ENCODE assay signal across 22 cellular contexts in genomic region chr5:150311015-150311692, GRCh38. TPM values are rescaled to one million over a fixed set of nuclear protein-coding genes. Genes with fewer than 3 reads are reported as not detected.
DNase-seq lines count a peak whose midpoint lies in the region; ATAC-seq and TF ChIP-seq lines count a peak whose summit lies in the region.
"Had no signal": no experiment of that assay in that cellular context is flagged by ENCODE, and none has a peak within 500 bp of the region (broad histone marks: within the 10 kb centered on the region; RNA-seq: fewer than 3 reads in every experiment).

No MANE protein-coding gene starts in this region.

- H3K4me3 Mint-ChIP-seq in T-helper 17 cell, result no peak overlapping the region
- no peak overlapping the region for H3K4me3 Mint-ChIP-seq in type B pancreatic cell
- H3K4me3 Mint-ChIP-seq: IgD-negative memory B cell had no signal

- TF ChIP-seq CTCF in HEK293 (tag by site-specific recombination; IDR thresholded peaks at IDR 0.05) (no peak), epithelial cell of esophagus (IDR thresholded peaks at IDR 0.05; ENCODE audit: insufficient read depth, low read depth, low read length, missing control alignments) (no peak), neural cell (IDR thresholded peaks at IDR 0.05; ENCODE audit: poor library complexity, severe bottlenecking) (no peak), type B pancreatic cell (conservative IDR thresholded peaks at IDR 0.05) (no peak)

- no peaks in the 10 kb centered on the region for H3K27me3 ChIP-seq in neural cell (ENCODE audit: insufficient read depth, low read depth, low read length)
- H3K27me3 ChIP-seq: BLaER1 treated with 17β-estradiol and CSF1 and Interleukin-3, amounts not matched to agents 10 nM and 100 nM had no signal

- H3K4me3 ChIP-seq in HEK293 (ENCODE audit: low read depth, low read length), result no peak overlapping the region
- no peak overlapping the region for H3K4me3 ChIP-seq in epithelial cell of esophagus (ENCODE audit: low read length)
- no peak overlapping the region for H3K4me3 ChIP-seq in neural cell (ENCODE audit: low read length)
- H3K4me3 ChIP-seq: BLaER1 treated with 17β-estradiol and CSF1 and Interleukin-3, amounts not matched to agents 10 nM and 100 nM had no signal

- CTCF ChIA-PET in HEK293 (lab: Yijun Ruan, JAX), result interaction anchor here (0.6 kb wide), 1 partner anchor 725 kb away, joined by 3 read pairs; no protein-coding TSS in a partner anchor

- H3F3A ChIP-seq in neural cell (ENCODE audit: insufficient read depth, low read length, poor library complexity, severe bottlenecking), result peaks cover 15% of the 10 kb centered on the region

- H3K4me2 ChIP-seq in neural cell (ENCODE audit: low read length), result no peak overlapping the region
- H3K4me2 ChIP-seq: SK-N-SH had no signal

- H3K4me1 ChIP-seq in HEK293 (ENCODE audit: control insufficient read depth, insufficient read depth, low read length), result peaks cover 9% of the 10 kb centered on the region; the same call in 1 of the 2 replicates

- no peak overlapping the region for H2AFZ ChIP-seq in neural cell (ENCODE audit: low read depth, low read length)

- no peaks in the 10 kb centered on the region for H3K9me3 ChIP-seq in HEK293 (ENCODE audit: control insufficient read depth, insufficient read depth, low read depth, low read length)
- H3K9me3 ChIP-seq in T-helper 17 cell (ENCODE audit: control insufficient read depth, low read length, poor library complexity, severe bottlenecking), result no peaks in the 10 kb centered on the region
- H3K9me3 ChIP-seq in neural cell (ENCODE audit: low read length), result no peaks in the 10 kb centered on the region
- H3K9me3 ChIP-seq: BLaER1 treated with 17β-estradiol and CSF1 and Interleukin-3, amounts not matched to agents 10 nM and 100 nM; SK-N-SH had no signal

- H3K4me1 Mint-ChIP-seq in T-helper 17 cell (peaks cover 4% of the 10 kb centered on the region), type B pancreatic cell (ENCODE audit: unreplicated experiment) (peaks cover 42% of the 10 kb centered on the region)
- H3K4me1 Mint-ChIP-seq: IgD-negative memory B cell had no signal

- no peaks in the 10 kb centered on the region for H3K79me2 ChIP-seq in neural cell (replicated peaks; ENCODE audit: insufficient read depth, low read length)

- no peak overlapping the region for H3K9ac ChIP-seq in neural cell (ENCODE audit: low read length)
- H3K9ac ChIP-seq: BLaER1 treated with 17β-estradiol and CSF1 and Interleukin-3, amounts not matched to agents 10 nM and 100 nM; SK-N-SH had no signal

- H3K27me3 Mint-ChIP-seq in T-helper 17 cell (peaks cover 17% of the 10 kb centered on the region), type B pancreatic cell (no peaks in the 10 kb centered on the region)

- POLR2A ChIA-PET in HEK293 (lab: Yijun Ruan, JAX), result interaction anchor here (0.6 to 0.8 kb wide), 4 partner anchors 16 to 263 kb away, joined by 3 to 5 read pairs (median 4); partner anchors contain the start of gene TCOF1

- H3K36me3 Mint-ChIP-seq in T-helper 17 cell (ENCODE audit: low read depth), result peaks cover 2% of the 10 kb centered on the region
- no peaks in the 10 kb centered on the region for H3K36me3 Mint-ChIP-seq in type B pancreatic cell
- H3K36me3 Mint-ChIP-seq: IgD-negative memory B cell had no signal

- H3K36me3 ChIP-seq in HEK293 (ENCODE audit: control insufficient read depth in 2 of 2, insufficient read depth in 1 of 2, low read length in 2 of 2) (no peaks in the 10 kb centered on the region), neural cell (ENCODE audit: insufficient read depth, low read length) (no peaks in the 10 kb centered on the region)
- H3K36me3 ChIP-seq: BLaER1 treated with 17β-estradiol and CSF1 and Interleukin-3, amounts not matched to agents 10 nM and 100 nM had no signal

- no peaks in the 10 kb centered on the region for H3K9me3 Mint-ChIP-seq in type B pancreatic cell

- H3K9me2 ChIP-seq in neural cell (ENCODE audit: insufficient read depth, low read length), result no peaks in the 10 kb centered on the region
- H3K9me2 ChIP-seq: SK-N-SH had no signal

- H3K27ac ChIP-seq in HEK293 (ENCODE audit: extremely low read depth, low read depth, low read length) (no peak overlapping the region), neural cell (ENCODE audit: low read length) (peak overlapping the region; percentile 97)
- H3K27ac ChIP-seq: BLaER1 treated with 17β-estradiol and CSF1 and Interleukin-3, amounts not matched to agents 10 nM and 100 nM; HL-60 had no signal

- no peak for TF ChIP-seq EP300 in neural cell (conservative IDR thresholded peaks at IDR 0.05; ENCODE audit: poor library complexity, severe bottlenecking)

- no peaks in the 10 kb centered on the region for H4K20me1 ChIP-seq in neural cell (ENCODE audit: insufficient read depth)
- H4K20me1 ChIP-seq: BLaER1 treated with 17β-estradiol and CSF1 and Interleukin-3, amounts not matched to agents 10 nM and 100 nM had no signal

- DNase-seq in T-helper 17 cell (no peak), epithelial cell of esophagus (ENCODE audit: low read depth) (peak; percentile 9), NCI-H1694 treated with DMSO at 0.1 percent for 48 hours (lab: John Stamatoyannopoulos, UW) (no peak), NCI-H345 (lab: John Stamatoyannopoulos, UW) (no peak), type B pancreatic cell (ENCODE audit: extremely low spot score, unreplicated experiment) (no peak)
- no peak for DNase-seq in activated CD4-positive, alpha-beta T cell treated with anti-CD3 and anti-CD28 coated beads, Interleukin-2, amount 50 U/mL, for 1 hour
- DNase-seq: Karpas-422, NCI-H1048, NCI-H1436 treated with DMSO at 0.1 percent for 48 hours, NCI-H2029 treated with DMSO at 0.1 percent for 48 hours, NCI-H2171, NCI-H446 treated with DMSO at 0.1 percent for 48 hours, OCI-M1, SHP77, SK-N-SH had no signal

- ATAC-seq in T-helper 17 cell, result no peak

- peak overlapping the region; percentile 39 for H3K27ac Mint-ChIP-seq in T-helper 17 cell
- H3K27ac Mint-ChIP-seq in type B pancreatic cell, result no peak overlapping the region
- H3K27ac Mint-ChIP-seq: IgD-negative memory B cell had no signal

- TF ChIP-seq RAD21 in neural cell (conservative IDR thresholded peaks at IDR 0.05), result no peak

TF ChIP-seq in HEK293, 187 proteins besides CTCF, POLR2A, EP300 and RAD21:
- TF ChIP-seq ZNF664 (tag by site-specific recombination; IDR thresholded peaks at IDR 0.05), result peak; percentile 93
- TF ChIP-seq KLF9 (tag by site-specific recombination; IDR thresholded peaks at IDR 0.05; ENCODE audit: low read depth), result no peak
- TF ChIP-seq KLF8 (tag by site-specific recombination; IDR thresholded peaks at IDR 0.05), result no peak
- TF ChIP-seq, protein P1, sequence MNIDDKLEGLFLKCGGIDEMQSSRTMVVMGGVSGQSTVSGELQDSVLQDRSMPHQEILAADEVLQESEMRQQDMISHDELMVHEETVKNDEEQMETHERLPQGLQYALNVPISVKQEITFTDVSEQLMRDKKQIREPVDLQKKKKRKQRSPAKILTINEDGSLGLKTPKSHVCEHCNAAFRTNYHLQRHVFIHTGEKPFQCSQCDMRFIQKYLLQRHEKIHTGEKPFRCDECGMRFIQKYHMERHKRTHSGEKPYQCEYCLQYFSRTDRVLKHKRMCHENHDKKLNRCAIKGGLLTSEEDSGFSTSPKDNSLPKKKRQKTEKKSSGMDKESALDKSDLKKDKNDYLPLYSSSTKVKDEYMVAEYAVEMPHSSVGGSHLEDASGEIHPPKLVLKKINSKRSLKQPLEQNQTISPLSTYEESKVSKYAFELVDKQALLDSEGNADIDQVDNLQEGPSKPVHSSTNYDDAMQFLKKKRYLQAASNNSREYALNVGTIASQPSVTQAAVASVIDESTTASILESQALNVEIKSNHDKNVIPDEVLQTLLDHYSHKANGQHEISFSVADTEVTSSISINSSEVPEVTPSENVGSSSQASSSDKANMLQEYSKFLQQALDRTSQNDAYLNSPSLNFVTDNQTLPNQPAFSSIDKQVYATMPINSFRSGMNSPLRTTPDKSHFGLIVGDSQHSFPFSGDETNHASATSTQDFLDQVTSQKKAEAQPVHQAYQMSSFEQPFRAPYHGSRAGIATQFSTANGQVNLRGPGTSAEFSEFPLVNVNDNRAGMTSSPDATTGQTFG (tag by site-specific recombination; IDR thresholded peaks at IDR 0.05; ENCODE audit: borderline replicate concordance), result no peak
- TF ChIP-seq ZNF654 (tag by site-specific recombination; IDR thresholded peaks at IDR 0.05; ENCODE audit: low read depth), result no peak
TF ChIP-seq in HEK293: peak in this region for 1.

TF ChIP-seq in neural cell, 6 proteins besides CTCF, POLR2A, EP300 and RAD21 (continues in another document):
- TF ChIP-seq SMC3 (conservative IDR thresholded peaks at IDR 0.05; ENCODE audit: poor library complexity), result no peak
- no peak for TF ChIP-seq POLR2AphosphoS5 (IDR thresholded peaks at IDR 0.05)
- no peak for TF ChIP-seq TAF1 (IDR thresholded peaks at IDR 0.05; ENCODE audit: low read depth)
- TF ChIP-seq MXI1 (conservative IDR thresholded peaks at IDR 0.05; ENCODE audit: poor library complexity, severe bottlenecking), result no peak
- TF ChIP-seq EZH2 (IDR thresholded peaks at IDR 0.05; ENCODE audit: borderline replicate concordance, insufficient read depth, low read length, poor library complexity, severe bottlenecking), result no peak

RNA-seq across cellular contexts. Expression of gene ARSI, which starts 8.4 kb away (rescaled TPM):
- total RNA-seq in T-helper 17 cell (not detected), type B pancreatic cell (ENCODE audit: low replicate concordance) (1.4 and 4.6 TPM in 2 replicates)
- polyA plus RNA-seq in neural cell, result not detected in 2 replicates
- not detected in 2 replicates for polyA minus RNA-seq in neural cell
- polyA plus RNA-seq: IgD-negative memory B cell had no signal

RNA-seq across cellular contexts. Expression of gene CAMK2A, which starts 21.6 kb away (rescaled TPM):
- total RNA-seq in T-helper 17 cell (not detected), type B pancreatic cell (ENCODE audit: low replicate concordance) (0.26 and 3.7 TPM in 2 replicates)
- 61.7 and 73.9 TPM in 2 replicates for polyA plus RNA-seq in neural cell
- 103 and 134 TPM in 2 replicates for polyA minus RNA-seq in neural cell
- total RNA-seq: HT1080, MCF 10A had no signal
- polyA plus RNA-seq: IgD-negative memory B cell had no signal

RNA-seq across cellular contexts. Expression of gene TCOF1, which starts 46.3 kb away (rescaled TPM):
- total RNA-seq in T-helper 17 cell (10 to 100 TPM; 49.2 to 57.3 TPM), type B pancreatic cell (ENCODE audit: low replicate concordance) (42.6 and 65.3 TPM in 2 replicates)
- 6.5 and 8.5 TPM in 2 replicates for polyA plus RNA-seq in neural cell
- polyA minus RNA-seq in neural cell, result 16.3 and 18.1 TPM in 2 replicates
